17 cellular contexts compared by ENCODE assay signal in the genomic region with DNA sequence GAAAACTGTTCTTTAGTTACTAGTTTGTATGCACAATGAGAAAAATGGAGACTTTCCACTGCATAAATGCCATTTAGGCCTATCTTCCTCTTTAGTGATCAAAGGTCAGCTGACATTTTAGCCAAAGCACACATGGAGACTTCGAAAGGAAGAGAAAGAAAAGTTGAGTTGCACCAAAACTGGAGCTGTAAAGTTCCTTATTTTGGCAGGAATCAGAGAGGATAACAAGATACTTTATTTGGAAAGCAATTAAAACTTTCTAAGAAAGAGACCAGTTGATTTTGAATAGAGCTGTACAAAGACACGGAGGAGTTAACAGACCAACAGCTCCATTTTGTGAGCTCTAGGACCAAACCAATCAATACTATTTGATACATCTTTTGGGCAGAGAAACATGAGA. TPM values are rescaled to one million over a fixed set of nuclear protein-coding genes. Genes with fewer than 3 reads are reported as not detected.
DNase-seq lines count a peak whose midpoint lies in the region; ATAC-seq and TF ChIP-seq lines count a peak whose summit lies in the region.
"Had no signal": no experiment of that assay in that cellular context is flagged by ENCODE, and none has a peak within 500 bp of the region (broad histone marks: within the 10 kb centered on the region; RNA-seq: fewer than 3 reads in every experiment).

No MANE protein-coding gene starts in this region.

- H3K4me3 Mint-ChIP-seq in dendritic cell treated with granulocyte-macrophage colony-stimulating factor and Interleukin-4, amounts not matched to agents 40 ng/mL and 50 ng/mL, for 4 days: no peak overlapping the region
- H3K4me3 Mint-ChIP-seq in nephron progenitor cell: no peak overlapping the region
- H3K4me3 Mint-ChIP-seq: IgD-negative memory B cell had no signal

- BruUV-seq in mammary epithelial cell (replicated peaks; lab: Mats Ljungman, UMichigan): no TSS peak

- H3K27me3 Mint-ChIP-seq in dendritic cell treated with granulocyte-macrophage colony-stimulating factor and Interleukin-4, amounts not matched to agents 40 ng/mL and 50 ng/mL, for 4 days: no peaks in the 10 kb centered on the region
- H3K27me3 Mint-ChIP-seq in nephron progenitor cell (ENCODE audit: low read depth, poor library complexity): peaks cover 5% of the 10 kb centered on the region
- H3K27me3 Mint-ChIP-seq: CD4-positive, alpha-beta memory T cell; IgD-negative memory B cell had no signal

- no peak for TF ChIP-seq CTCF in mammary epithelial cell (conservative IDR thresholded peaks at IDR 0.05 in 1 of 2, IDR thresholded peaks at IDR 0.05 in 1 of 2; ENCODE audit: extremely low read depth in 1 of 2, insufficient read depth in 1 of 2, low read depth in 1 of 2, low read length in 2 of 2)
- TF ChIP-seq CTCF in breast epithelium (IDR thresholded peaks at IDR 0.05): no peak
- TF ChIP-seq CTCF in nephron progenitor cell (IDR thresholded peaks at IDR 0.05): no peak

- H3K4me3 ChIP-seq in mammary epithelial cell (replicated peaks in 1 of 3; ENCODE audit: insufficient read depth in 1 of 3, low read depth in 2 of 3, low read length in 3 of 3): no peak overlapping the region
- H3K4me3 ChIP-seq in breast epithelium: no peak overlapping the region
- H3K4me3 ChIP-seq: MG63 had no signal

- H3K4me1 ChIP-seq in mammary epithelial cell (ENCODE audit: insufficient read depth, low read length): peaks cover 20% of the 10 kb centered on the region
- H3K4me1 ChIP-seq in breast epithelium: no peaks in the 10 kb centered on the region
- H3K4me1 ChIP-seq: BE2C had no signal

- dilution Hi-C loops in mammary epithelial cell (cut with HindIII; ENCODE audit: low sequenced_read_pairs): no loop called here

- no peaks in the 10 kb centered on the region for H3K9me3 ChIP-seq in mammary epithelial cell (replicated peaks; ENCODE audit: insufficient read depth, low read length)
- no peaks in the 10 kb centered on the region for H3K9me3 ChIP-seq in breast epithelium
- H3K9me3 ChIP-seq: BE2C, MG63 had no signal

- no peaks in the 10 kb centered on the region for H4K20me1 ChIP-seq in mammary epithelial cell (ENCODE audit: insufficient read depth, low read length)

- peak overlapping the region; percentile 75 for H3K27ac Mint-ChIP-seq in dendritic cell treated with granulocyte-macrophage colony-stimulating factor and Interleukin-4, amounts not matched to agents 40 ng/mL and 50 ng/mL, for 4 days
- H3K27ac Mint-ChIP-seq in nephron progenitor cell: peak overlapping the region; percentile 14
- H3K27ac Mint-ChIP-seq: IgD-negative memory B cell had no signal

- in situ Hi-C loops in mammary epithelial cell (cut with MboI; ENCODE audit: low sequenced_read_pairs in 2 of 2): no loop called here

- 78% methylated on average over 2 of the region's 2 CpGs for WGBS in mammary epithelial cell (ENCODE audit: low coverage, missing lambda C conversion rate)

- peaks cover 47% of the 10 kb centered on the region for H3K79me2 ChIP-seq in mammary epithelial cell (ENCODE audit: insufficient read depth, low read length)

- H3K4me1 Mint-ChIP-seq in dendritic cell treated with granulocyte-macrophage colony-stimulating factor and Interleukin-4, amounts not matched to agents 40 ng/mL and 50 ng/mL, for 4 days (ENCODE audit: low read depth): peaks cover 39% of the 10 kb centered on the region
- H3K4me1 Mint-ChIP-seq in nephron progenitor cell: no peaks in the 10 kb centered on the region
- H3K4me1 Mint-ChIP-seq: CD4-positive, alpha-beta memory T cell had no signal

- no peak for ATAC-seq in HG03159 (IDR thresholded peaks at IDR 0.05; ENCODE audit: unreplicated experiment)

- H2AFZ ChIP-seq in mammary epithelial cell (ENCODE audit: low read depth, low read length): no peak overlapping the region

- intact Hi-C loops in mammary epithelial cell (cut with micrococcal nuclease): no loop called here
- intact Hi-C loops in breast epithelium (cut with DNase I; ENCODE audit: low total_unique reads): no loop called here
- intact Hi-C loops in dendritic cell treated with granulocyte-macrophage colony-stimulating factor and Interleukin-4, amounts not matched to agents 40 ng/mL and 50 ng/mL, for 4 days (cut with micrococcal nuclease): no loop called here

- H3K27ac ChIP-seq in mammary epithelial cell (ENCODE audit: insufficient read depth, low read depth, low read length) (peak overlapping the region; percentile 65), breast epithelium (no peak overlapping the region)

- no peak for DNase-seq in mammary epithelial cell
- DNase-seq in breast epithelium (ENCODE audit: low spot score in 2 of 2): no peak
- no peak for DNase-seq in nephron progenitor cell
- DNase-seq in D341Med (ENCODE audit: low spot score): no peak
- DNase-seq in DMS114 treated with DMSO at 0.1 percent for 48 hours (lab: John Stamatoyannopoulos, UW; ENCODE audit: unreplicated experiment): no peak
- DNase-seq: BE2C; CD4-positive, alpha-beta memory T cell; DMS79; Kasumi-1; MG63; NCI-H1105 treated with DMSO at 0.1 percent for 48 hours; NCI-H1694; NCI-H2081 treated with DMSO at 0.1 percent for 48 hours; Right ventricle myocardium superior had no signal

- no peak overlapping the region for H3K4me2 ChIP-seq in mammary epithelial cell (ENCODE audit: insufficient read depth, low read depth, low read length)

- H3K36me3 Mint-ChIP-seq in dendritic cell treated with granulocyte-macrophage colony-stimulating factor and Interleukin-4, amounts not matched to agents 40 ng/mL and 50 ng/mL, for 4 days (ENCODE audit: low read depth): no peaks in the 10 kb centered on the region
- H3K36me3 Mint-ChIP-seq in nephron progenitor cell (ENCODE audit: low read depth): peaks cover 15% of the 10 kb centered on the region

- no peak for TF ChIP-seq POLR2A in breast epithelium (IDR thresholded peaks at IDR 0.05)

- H3K9me3 Mint-ChIP-seq in dendritic cell treated with granulocyte-macrophage colony-stimulating factor and Interleukin-4, amounts not matched to agents 40 ng/mL and 50 ng/mL, for 4 days: peaks cover 15% of the 10 kb centered on the region
- no peaks in the 10 kb centered on the region for H3K9me3 Mint-ChIP-seq in nephron progenitor cell
- H3K9me3 Mint-ChIP-seq: CD4-positive, alpha-beta memory T cell; IgD-negative memory B cell had no signal

- H3K9ac ChIP-seq in mammary epithelial cell (ENCODE audit: insufficient read depth, low read length): no peak overlapping the region

- H3K27me3 ChIP-seq in mammary epithelial cell (ENCODE audit: insufficient read depth, low read length): no peaks in the 10 kb centered on the region
- H3K27me3 ChIP-seq in breast epithelium: no peaks in the 10 kb centered on the region
- H3K27me3 ChIP-seq: BE2C, MG63 had no signal

- CTCF ChIA-PET in mammary epithelial cell (lab: Charles Lee; ENCODE audit: low non-redundant PET): no interaction called here

- H3K36me3 ChIP-seq in mammary epithelial cell (ENCODE audit: insufficient read depth, low read length): peaks cover 6% of the 10 kb centered on the region
- no peaks in the 10 kb centered on the region for H3K36me3 ChIP-seq in breast epithelium
- H3K36me3 ChIP-seq: BE2C had no signal

RNA-seq across cellular contexts. Expression of a gene that starts 14.2 kb away (rescaled TPM):
- total RNA-seq in mammary epithelial cell (10 to 100 TPM; 23.2 to 47.2 TPM), breast epithelium (10 to 100 TPM in 2 of 3 donors, 1 to 10 TPM in 1; 3.5 to 11.6 (median 10.8) TPM)
- polyA plus RNA-seq in mammary epithelial cell: 18.3 TPM
- 34.5 TPM for polyA minus RNA-seq in mammary epithelial cell

RNA-seq across cellular contexts. Expression of a gene that starts 53.3 kb away (rescaled TPM):
- total RNA-seq in mammary epithelial cell: 10 to 100 TPM; 16.8 to 40.5 TPM
- 31.9 TPM for polyA plus RNA-seq in mammary epithelial cell
- 15.7 TPM for polyA minus RNA-seq in mammary epithelial cell
- 10 to 100 TPM; 29.1 to 35.1 (median 33.1) TPM for total RNA-seq in breast epithelium

RNA-seq across cellular contexts. Expression of a gene that starts 58.4 kb away (rescaled TPM):
- 10 to 100 TPM; 26.5 to 29.5 TPM for total RNA-seq in mammary epithelial cell
- polyA plus RNA-seq in mammary epithelial cell: 19.0 TPM
- 24.4 TPM for polyA minus RNA-seq in mammary epithelial cell
- 10 to 100 TPM; 28.2 to 38.3 (median 32.2) TPM for total RNA-seq in breast epithelium

RNA-seq across cellular contexts. Expression of a gene that starts 58.5 kb away (rescaled TPM):
- total RNA-seq in mammary epithelial cell (10 to 100 TPM in 1 of 2 donors, 1 to 10 TPM in 1; 8.2 to 14.7 TPM), breast epithelium (10 to 100 TPM; 23.4 to 81.0 (median 33.4) TPM)
- polyA plus RNA-seq in mammary epithelial cell: 16.7 TPM
- 31.8 TPM for polyA minus RNA-seq in mammary epithelial cell
